17 cellular contexts compared by ENCODE assay signal in genomic region chr3:39358302-39358701, GRCh38. TPM values are rescaled to one million over a fixed set of nuclear protein-coding genes. Genes with fewer than 3 reads are reported as not detected.
DNase-seq lines count a peak whose midpoint lies in the region; ATAC-seq and TF ChIP-seq lines count a peak whose summit lies in the region.
"Had no signal": no experiment of that assay in that cellular context is flagged by ENCODE, and none has a peak within 500 bp of the region (broad histone marks: within the 10 kb centered on the region; RNA-seq: fewer than 3 reads in every experiment).

No MANE protein-coding gene starts in this region.

- no peak overlapping the region for H3K4me3 Mint-ChIP-seq in activated CD8-positive, alpha-beta memory T cell treated with anti-CD3 and anti-CD28 coated beads, Interleukin-2, amount 10 ng/mL, durations not matched to agents 7 days and 5 days
- peak overlapping the region; percentile 9 for H3K4me3 Mint-ChIP-seq in T-helper 1 cell treated with Interleukin-12 subunit alpha and Interleukin-12 subunit beta and Interleukin-4 antibody, amounts not matched to agents 30 μg/mL and 1 μg/mL, for 36 hours
- H3K4me3 Mint-ChIP-seq in immature natural killer cell (peak overlapping the region; percentile 57 to 73 (median 63)), progenitor cell of endocrine pancreas (ENCODE audit: low read depth) (no peak overlapping the region)

- peak overlapping the region; percentile 47 for H3K27ac Mint-ChIP-seq in activated CD8-positive, alpha-beta memory T cell treated with anti-CD3 and anti-CD28 coated beads, Interleukin-2, amount 10 ng/mL, durations not matched to agents 7 days and 5 days
- H3K27ac Mint-ChIP-seq in T-helper 1 cell treated with Interleukin-12 subunit alpha and Interleukin-12 subunit beta and Interleukin-4 antibody, amounts not matched to agents 30 μg/mL and 1 μg/mL, for 36 hours: peak overlapping the region; percentile 43
- peak overlapping the region; percentile 58 to 90 (median 66) for H3K27ac Mint-ChIP-seq in immature natural killer cell
- no peak overlapping the region for H3K27ac Mint-ChIP-seq in progenitor cell of endocrine pancreas

- H3K9me3 Mint-ChIP-seq in activated CD8-positive, alpha-beta memory T cell treated with anti-CD3 and anti-CD28 coated beads, Interleukin-2, amount 10 ng/mL, durations not matched to agents 7 days and 5 days (ENCODE audit: low read depth): peaks cover 1% of the 10 kb centered on the region
- peaks cover 6% of the 10 kb centered on the region for H3K9me3 Mint-ChIP-seq in T-helper 1 cell treated with Interleukin-12 subunit alpha and Interleukin-12 subunit beta and Interleukin-4 antibody, amounts not matched to agents 30 μg/mL and 1 μg/mL, for 36 hours
- H3K9me3 Mint-ChIP-seq in immature natural killer cell (no peaks in the 10 kb centered on the region), progenitor cell of endocrine pancreas (ENCODE audit: low read depth) (no peaks in the 10 kb centered on the region)

- no peak for ATAC-seq in activated CD8-positive, alpha-beta memory T cell treated with anti-CD3 and anti-CD28 coated beads, Interleukin-2, amount 10 ng/mL, durations not matched to agents 7 days and 5 days
- ATAC-seq: Panc1 had no signal

- CTCF ChIA-PET in activated CD8-positive, alpha-beta memory T cell treated with anti-CD3 and anti-CD28 coated beads, Interleukin-2, amount 10 ng/mL, durations not matched to agents 7 days and 5 days (lab: Charles Lee): interaction anchor here (0.6 to 2.0 kb wide), 5 partner anchors 9 to 66 kb away, joined by 3 to 7 read pairs (median 3); no protein-coding TSS in a partner anchor

- TF ChIP-seq CTCF in progenitor cell of endocrine pancreas (IDR thresholded peaks at IDR 0.05; ENCODE audit: unreplicated experiment): no peak

- DNase-seq in activated CD8-positive, alpha-beta memory T cell treated with anti-CD3 and anti-CD28 coated beads, Interleukin-2, amount 10 ng/mL, durations not matched to agents 7 days and 5 days: no peak
- no peak for DNase-seq in activated CD8-positive, alpha-beta memory T cell treated with anti-CD3 and anti-CD28 coated beads, Interleukin-2, amount 50 U/mL, for 4 hours
- DNase-seq in immature natural killer cell (peak; percentile 44 to 55 (median 47)), progenitor cell of endocrine pancreas (ENCODE audit: low spot score, unreplicated experiment) (no peak), DMS 273 treated with DMSO at 0.1 percent for 48 hours (lab: John Stamatoyannopoulos, UW) (no peak), HUDEP-2 (lab: John Stamatoyannopoulos, UW; ENCODE audit: unreplicated experiment in 76 of 76) (no peak)
- DNase-seq: NCI-H1092, NCI-H1436, NCI-H187 treated with DMSO at 0.1 percent for 48 hours, NCI-H2107, NCI-H69, SIG-M5, SK-N-SH had no signal

- peaks cover 14% of the 10 kb centered on the region for H3K36me3 Mint-ChIP-seq in activated CD8-positive, alpha-beta memory T cell treated with anti-CD3 and anti-CD28 coated beads, Interleukin-2, amount 10 ng/mL, durations not matched to agents 7 days and 5 days
- H3K36me3 Mint-ChIP-seq in T-helper 1 cell treated with Interleukin-12 subunit alpha and Interleukin-12 subunit beta and Interleukin-4 antibody, amounts not matched to agents 30 μg/mL and 1 μg/mL, for 36 hours (ENCODE audit: low read depth): peaks cover 14% of the 10 kb centered on the region
- H3K36me3 Mint-ChIP-seq in immature natural killer cell (peaks cover 0 to 8% (median 0%) of the 10 kb centered on the region in 3 donors), progenitor cell of endocrine pancreas (ENCODE audit: insufficient read depth) (no peaks in the 10 kb centered on the region)

- peaks cover 8% of the 10 kb centered on the region for H3K27me3 Mint-ChIP-seq in activated CD8-positive, alpha-beta memory T cell treated with anti-CD3 and anti-CD28 coated beads, Interleukin-2, amount 10 ng/mL, durations not matched to agents 7 days and 5 days
- H3K27me3 Mint-ChIP-seq in T-helper 1 cell treated with Interleukin-12 subunit alpha and Interleukin-12 subunit beta and Interleukin-4 antibody, amounts not matched to agents 30 μg/mL and 1 μg/mL, for 36 hours (ENCODE audit: low read depth): peaks cover 19% of the 10 kb centered on the region
- H3K27me3 Mint-ChIP-seq in immature natural killer cell (ENCODE audit: low read depth in 3 of 3): peaks cover 2 to 16% (median 8%) of the 10 kb centered on the region in 3 donors
- H3K27me3 Mint-ChIP-seq in progenitor cell of endocrine pancreas: peaks cover 11% of the 10 kb centered on the region

- peaks cover 59% of the 10 kb centered on the region for H3K4me1 Mint-ChIP-seq in activated CD8-positive, alpha-beta memory T cell treated with anti-CD3 and anti-CD28 coated beads, Interleukin-2, amount 10 ng/mL, durations not matched to agents 7 days and 5 days
- H3K4me1 Mint-ChIP-seq in T-helper 1 cell treated with Interleukin-12 subunit alpha and Interleukin-12 subunit beta and Interleukin-4 antibody, amounts not matched to agents 30 μg/mL and 1 μg/mL, for 36 hours (ENCODE audit: low read depth): peaks cover 47% of the 10 kb centered on the region
- peaks cover 64 to 77% of the 10 kb centered on the region in 2 donors for H3K4me1 Mint-ChIP-seq in immature natural killer cell
- H3K4me1 Mint-ChIP-seq in progenitor cell of endocrine pancreas (ENCODE audit: low read depth): peaks cover 31% of the 10 kb centered on the region

RNA-seq across cellular contexts. Expression of gene SLC25A38, which starts 24.9 kb away (rescaled TPM):
- 10 to 100 TPM; 36.2 to 55.9 TPM for total RNA-seq in activated CD8-positive, alpha-beta memory T cell treated with anti-CD3 and anti-CD28 coated beads, Interleukin-2, amount 10 ng/mL, durations not matched to agents 7 days and 5 days
- polyA plus RNA-seq in immature natural killer cell: 10 to 100 TPM; 32.1 to 55.0 (median 37.8) TPM
- total RNA-seq in progenitor cell of endocrine pancreas: 34.6 and 38.0 TPM in 2 replicates

RNA-seq across cellular contexts. Expression of gene CCR8, which starts 28.8 kb away (rescaled TPM):
- 10 to 100 TPM in 1 of 2 experiments, 1 to 10 TPM in 1; 3.7 to 47.6 TPM for total RNA-seq in activated CD8-positive, alpha-beta memory T cell treated with anti-CD3 and anti-CD28 coated beads, Interleukin-2, amount 10 ng/mL, durations not matched to agents 7 days and 5 days
- 1 to 10 TPM in 2 of 3 donors, not detected in 1; 1.1 TPM for polyA plus RNA-seq in immature natural killer cell
- total RNA-seq in progenitor cell of endocrine pancreas: not detected in 2 replicates
- total RNA-seq: H4, NCI-H460 had no signal
- polyA plus RNA-seq: SK-N-SH had no signal

RNA-seq across cellular contexts. Expression of gene RPSA, which starts 48.2 kb away (rescaled TPM):
- total RNA-seq in activated CD8-positive, alpha-beta memory T cell treated with anti-CD3 and anti-CD28 coated beads, Interleukin-2, amount 10 ng/mL, durations not matched to agents 7 days and 5 days: 1,000 to 10,000 TPM; 1,232 to 1,591 TPM
- polyA plus RNA-seq in immature natural killer cell: 100 to 1,000 TPM; 496 to 820 (median 547) TPM
- 1,289 and 1,295 TPM in 2 replicates for total RNA-seq in progenitor cell of endocrine pancreas

Comparison
In these comparisons a context has a peak if more than half of its experiments do, and no peak if none do; other contexts are left out.
1. DNase-seq: peak in immature natural killer cell (3 of 3); none in activated CD8-positive, alpha-beta memory T cell treated with anti-CD3 and anti-CD28 coated beads, Interleukin-2, amount 10 ng/mL, durations not matched to agents 7 days and 5 days (single experiment), activated CD8-positive, alpha-beta memory T cell treated with anti-CD3 and anti-CD28 coated beads, Interleukin-2, amount 50 U/mL, for 4 hours (single experiment), progenitor cell of endocrine pancreas (single experiment), DMS 273 treated with DMSO at 0.1 percent for 48 hours (single experiment) and HUDEP-2 (0 of 76).
2. H3K4me3 Mint-ChIP-seq: peak in T-helper 1 cell treated with Interleukin-12 subunit alpha and Interleukin-12 subunit beta and Interleukin-4 antibody, amounts not matched to agents 30 μg/mL and 1 μg/mL, for 36 hours (single experiment) and immature natural killer cell (5 of 5); none in activated CD8-positive, alpha-beta memory T cell treated with anti-CD3 and anti-CD28 coated beads, Interleukin-2, amount 10 ng/mL, durations not matched to agents 7 days and 5 days (single experiment) and progenitor cell of endocrine pancreas (single experiment).